In genomic region chr4:151129801-151130200, GRCh38 we compare ENCODE assay signal across 1 cellular context.
A peak's percentile ranks its signal among the peaks of the same experiment; 100 is the strongest.
TF ChIP-seq lines count a peak whose summit lies in the region.

No MANE protein-coding gene starts in this region.

TF ChIP-seq in HepG2, 621 proteins besides CTCF, POLR2A, EP300 and RAD21:
- no peak for TF ChIP-seq ZNF777 (CRISPR knock-in tag; IDR thresholded peaks at IDR 0.05)
- no peak for TF ChIP-seq ZBTB26 (CRISPR knock-in tag; IDR thresholded peaks at IDR 0.05; ENCODE audit: borderline replicate concordance)
- TF ChIP-seq RBM22 (optimal IDR thresholded peaks at IDR 0.05; ENCODE audit: low read length): peak; percentile 53
- TF ChIP-seq TRIM22 (IDR thresholded peaks at IDR 0.05): no peak
